1 cellular context compared by ENCODE assay signal in genomic region chr11:12802418-12803085, GRCh38.
TF ChIP-seq lines count a peak whose summit lies in the region.

No MANE protein-coding gene starts in this region.

TF ChIP-seq in A549, 52 proteins besides CTCF, POLR2A, EP300 and RAD21 (continued from another document):
- peak; percentile 85 for TF ChIP-seq BCL3 (IDR thresholded peaks at IDR 0.05)
- no peak for TF ChIP-seq PHF8 (IDR thresholded peaks at IDR 0.05; ENCODE audit: borderline replicate concordance, low read depth)
- no peak for TF ChIP-seq CHD2 (IDR thresholded peaks at IDR 0.05; ENCODE audit: low read length, partially characterized antibody)
- no peak for TF ChIP-seq EHF (CRISPR knock-in tag; IDR thresholded peaks at IDR 0.05)
- 0 out of 2 replicates have a peak, but pooled peaks have one; percentile 14 for TF ChIP-seq ATOH8 (CRISPR knock-in tag; IDR thresholded peaks at IDR 0.05; ENCODE audit: low read depth)
- no peak for TF ChIP-seq USF2 (IDR thresholded peaks at IDR 0.05)
- 0 out of 2 replicates have a peak, but pooled peaks have one; percentile 37 for TF ChIP-seq RFX5 (IDR thresholded peaks at IDR 0.05)
- peak; percentile 70 to 92; a peak in 4 of 5 replicates for TF ChIP-seq JUN (IDR thresholded peaks at IDR 0.05)
- TF ChIP-seq ESRRA (IDR thresholded peaks at IDR 0.05; ENCODE audit: borderline replicate concordance, low read length), result no peak
- peak; percentile 99 to 100 for TF ChIP-seq CEBPB (IDR thresholded peaks at IDR 0.05)
- no peak for TF ChIP-seq ZSCAN20 (CRISPR knock-in tag; IDR thresholded peaks at IDR 0.05)
- TF ChIP-seq TP53 (CRISPR knock-in tag; IDR thresholded peaks at IDR 0.05), result no peak
- no peak for TF ChIP-seq HEYL (CRISPR knock-in tag; IDR thresholded peaks at IDR 0.05)
- TF ChIP-seq NR3C1 (IDR thresholded peaks at IDR 0.05), result no peak
- TF ChIP-seq HOXB5 (CRISPR knock-in tag; IDR thresholded peaks at IDR 0.05), result peak; percentile 81
- no peak for TF ChIP-seq SREBF2 (IDR thresholded peaks at IDR 0.05)
- no peak for TF ChIP-seq FOSL2 (IDR thresholded peaks at IDR 0.05)
- TF ChIP-seq FOSL2 (CRISPR knock-in tag; IDR thresholded peaks at IDR 0.05), result peak; percentile 80
